Comparison of ENCODE assay signal across 1 cellular context in genomic region chr4:52868138-52868537, GRCh38.
TF ChIP-seq lines count a peak whose summit lies in the region.

No MANE protein-coding gene starts in this region.

TF ChIP-seq in K562, 482 proteins besides CTCF, POLR2A, EP300 and RAD21 (continued from another document):
- TF ChIP-seq ELK3 (CRISPR knock-in tag; IDR thresholded peaks at IDR 0.05) (no peak), ZNF174 (CRISPR knock-in tag; IDR thresholded peaks at IDR 0.05) (no peak), NCOR1 (IDR thresholded peaks at IDR 0.05) (no peak), FOXA1 (IDR thresholded peaks at IDR 0.05; ENCODE audit: borderline replicate concordance) (no peak), ZNF324 (CRISPR knock-in tag; IDR thresholded peaks at IDR 0.05) (no peak), ZNF740 (CRISPR knock-in tag; IDR thresholded peaks at IDR 0.05) (no peak), ZNF740 (tag; IDR thresholded peaks at IDR 0.05) (no peak), ELF2 (CRISPR knock-in tag; IDR thresholded peaks at IDR 0.05) (no peak), ZNF354B (CRISPR knock-in tag; IDR thresholded peaks at IDR 0.05) (no peak), BRF2 (IDR thresholded peaks at IDR 0.05; ENCODE audit: borderline replicate concordance, insufficient read depth, insufficient read length) (no peak), SMAD3 (CRISPR knock-in tag; conservative IDR thresholded peaks at IDR 0.05) (no peak), CREB3L1 (IDR thresholded peaks at IDR 0.05; ENCODE audit: borderline replicate concordance, low read depth) (no peak), SMARCE1 (IDR thresholded peaks at IDR 0.05) (no peak), PHB2 (IDR thresholded peaks at IDR 0.05; ENCODE audit: low read depth) (no peak), BRF1 (IDR thresholded peaks at IDR 0.05; ENCODE audit: borderline replicate concordance, extremely low read depth, insufficient read length) (no peak), ZKSCAN3 (CRISPR knock-in tag; IDR thresholded peaks at IDR 0.05) (no peak)
